Comparison of ENCODE assay signal across 10 cellular contexts in the genomic region with DNA sequence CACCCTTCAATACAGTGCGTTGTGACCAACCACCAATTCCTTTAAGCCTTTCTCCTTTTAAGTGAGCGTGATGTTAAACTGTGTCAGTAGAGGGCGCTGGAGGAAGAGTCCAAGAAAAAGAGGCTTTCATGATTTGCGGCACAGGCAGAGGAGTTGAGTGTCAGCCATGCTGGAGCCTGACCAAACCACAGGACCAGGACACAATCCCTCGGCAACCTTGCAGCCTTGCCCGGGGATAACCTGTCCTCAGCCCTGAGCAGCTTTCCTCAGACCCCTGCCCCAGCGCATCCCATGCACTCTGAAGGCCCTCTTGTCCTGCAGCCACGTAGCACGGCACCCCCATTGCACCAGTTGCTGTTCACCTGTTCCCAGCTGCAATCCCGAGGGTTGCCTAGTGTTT. TPM values are rescaled to one million over a fixed set of nuclear protein-coding genes. Genes with fewer than 3 reads are reported as not detected.
A peak's percentile ranks its signal among the peaks of the same experiment; 100 is the strongest.
DNase-seq lines count a peak whose midpoint lies in the region; TF ChIP-seq lines count a peak whose summit lies in the region.
"Had no signal": no experiment of that assay in that cellular context is flagged by ENCODE, and none has a peak within 500 bp of the region (broad histone marks: within the 10 kb centered on the region; RNA-seq: fewer than 3 reads in every experiment).

No MANE protein-coding gene starts in this region.

- no peaks in the 10 kb centered on the region for H3K36me3 Mint-ChIP-seq in osteocyte (ENCODE audit: unreplicated experiment)
- H3K36me3 Mint-ChIP-seq: T-cell had no signal

- H3K27ac Mint-ChIP-seq in osteocyte (ENCODE audit: unreplicated experiment): no peak overlapping the region
- H3K27ac Mint-ChIP-seq: T-cell had no signal

- H3K27me3 Mint-ChIP-seq in osteocyte (ENCODE audit: unreplicated experiment): peaks cover 7% of the 10 kb centered on the region

- TF ChIP-seq CTCF in VCaP (conservative IDR thresholded peaks at IDR 0.05) (peak; percentile 29; the same call in 1 of the 2 replicates), osteocyte (IDR thresholded peaks at IDR 0.05) (peak; percentile 14)

- intact Hi-C loops in posterior vena cava (cut with DNase I): no loop called here

- H3K9me3 Mint-ChIP-seq in osteocyte (ENCODE audit: unreplicated experiment): no peaks in the 10 kb centered on the region
- H3K9me3 Mint-ChIP-seq: T-cell had no signal

- H3K4me3 Mint-ChIP-seq in osteocyte (ENCODE audit: unreplicated experiment): no peak overlapping the region
- H3K4me3 Mint-ChIP-seq: T-cell had no signal

- DNase-seq in NCI-H446 (lab: John Stamatoyannopoulos, UW) (peak; percentile 2 to 32), NCI-H446 treated with DMSO at 0.1 percent for 48 hours (lab: John Stamatoyannopoulos, UW) (no peak), HT1080 (ENCODE audit: low read depth) (peak; percentile 34), osteocyte (ENCODE audit: extremely low spot score, unreplicated experiment) (no peak), NOMO-1 treated with DMSO at 0.1 percent for 48 hours (lab: John Stamatoyannopoulos, UW; ENCODE audit: unreplicated experiment) (no peak), posterior vena cava (ENCODE audit: low spot score) (no peak)
- no peak for DNase-seq in activated CD8-positive, alpha-beta memory T cell treated with anti-CD3 and anti-CD28 coated beads, Interleukin-2, amount 50 U/mL, for 4 hours
- DNase-seq: T-cell had no signal

- H3K27ac ChIP-seq in VCaP: no peak overlapping the region

- H3K4me1 Mint-ChIP-seq in osteocyte (ENCODE audit: unreplicated experiment): no peaks in the 10 kb centered on the region
- H3K4me1 Mint-ChIP-seq: T-cell had no signal

RNA-seq across cellular contexts. Expression of gene SMIM31, which starts 53.5 kb away (rescaled TPM):
- not detected in 2 replicates for total RNA-seq in HT1080 (2014; rRNA removed; shearing (Covaris generic))
- polyA plus RNA-seq in HT1080 (2015; cell fraction: cytosol; rRNA removed): not detected in 2 replicates
- not detected in 2 replicates for polyA plus RNA-seq in HT1080 (2015; cell fraction: nucleus; rRNA removed)
- total RNA-seq in osteocyte (not detected in 2 replicates), posterior vena cava (not detected)
- total RNA-seq: T-cell had no signal
- polyA plus RNA-seq: BJ had no signal

Comparison
In these comparisons a context has a peak if more than half of its experiments do, and no peak if none do; other contexts are left out.
1. DNase-seq: peak in NCI-H446 (2 of 2) and HT1080 (single experiment); none in NCI-H446 treated with DMSO at 0.1 percent for 48 hours (single experiment), osteocyte (single experiment), activated CD8-positive, alpha-beta memory T cell treated with anti-CD3 and anti-CD28 coated beads, Interleukin-2, amount 50 U/mL, for 4 hours (single experiment), NOMO-1 treated with DMSO at 0.1 percent for 48 hours (single experiment) and posterior vena cava (single experiment).